ENCODE assay signal across 10 cellular contexts in genomic region chr11:105045897-105046296, GRCh38. TPM values are rescaled to one million over a fixed set of nuclear protein-coding genes. Genes with fewer than 3 reads are reported as not detected.
A peak's percentile ranks its signal among the peaks of the same experiment; 100 is the strongest.
DNase-seq lines count a peak whose midpoint lies in the region; ATAC-seq and TF ChIP-seq lines count a peak whose summit lies in the region.
"Had no signal": no experiment of that assay in that cellular context is flagged by ENCODE, and none has a peak within 500 bp of the region (broad histone marks: within the 10 kb centered on the region; RNA-seq: fewer than 3 reads in every experiment).

No MANE protein-coding gene starts in this region.

- H3K36me3 ChIP-seq in CD8-positive, alpha-beta memory T cell (ENCODE audit: insufficient read depth, low read length) = peaks cover 9% of the 10 kb centered on the region
- H3K36me3 ChIP-seq in PC-9 (ENCODE audit: low read depth) (no peaks in the 10 kb centered on the region), esophagus squamous epithelium (peaks cover 0 to 6% (median 0%) of the 10 kb centered on the region in 3 donors), psoas muscle (ENCODE audit: insufficient read depth in 1 of 2, low read depth in 1 of 2) (no peaks in the 10 kb centered on the region)
- H3K36me3 ChIP-seq: gastrocnemius medialis had no signal

- no peaks in the 10 kb centered on the region for H4K20me1 ChIP-seq in PC-9 (ENCODE audit: insufficient read depth)

- CTCF ChIA-PET in CD8-positive, alpha-beta memory T cell (lab: Charles Lee) = no interaction called here
- CTCF ChIA-PET in PC-9 (lab: Charles Lee) = no interaction called here

- H3K9me3 ChIP-seq in CD8-positive, alpha-beta memory T cell (ENCODE audit: low read length) = no peaks in the 10 kb centered on the region
- peaks cover 8% of the 10 kb centered on the region; the same call in 1 of the 2 replicates for H3K9me3 ChIP-seq in PC-9 (ENCODE audit: insufficient read depth, low read depth)
- H3K9me3 ChIP-seq in esophagus squamous epithelium = no peaks in the 10 kb centered on the region
- no peaks in the 10 kb centered on the region for H3K9me3 ChIP-seq in psoas muscle
- H3K9me3 ChIP-seq: gastrocnemius medialis had no signal

- no TSS peak for BruUV-seq in PC-9 (replicated peaks; lab: Mats Ljungman, UMichigan)

- H3K79me2 ChIP-seq in PC-9 (ENCODE audit: low read depth) = no peaks in the 10 kb centered on the region

- intact Hi-C loops in PC-9 (cut with micrococcal nuclease; ENCODE audit: unreplicated experiment) (no loop called here), esophagus squamous epithelium (cut with DNase I) (no loop called here), psoas muscle (cut with DNase I) (no loop called here)

- peaks cover 14% of the 10 kb centered on the region for H3F3A ChIP-seq in PC-9 (ENCODE audit: insufficient read depth, low read depth)

- no peaks in the 10 kb centered on the region for H3K27me3 ChIP-seq in CD8-positive, alpha-beta memory T cell (ENCODE audit: insufficient read depth, low read length, poor library complexity, severe bottlenecking)
- H3K27me3 ChIP-seq in PC-9 (ENCODE audit: insufficient read depth, low read depth) (no peaks in the 10 kb centered on the region), esophagus squamous epithelium (no peaks in the 10 kb centered on the region), psoas muscle (ENCODE audit: insufficient read depth in 3 of 3, low read length in 2 of 3) (no peaks in the 10 kb centered on the region)
- H3K27me3 ChIP-seq: gastrocnemius medialis had no signal

- no peak overlapping the region for H3K27ac ChIP-seq in CD8-positive, alpha-beta memory T cell (ENCODE audit: low read depth, low read length)
- H3K27ac ChIP-seq in PC-9 (no peak overlapping the region), esophagus squamous epithelium (peak overlapping the region; percentile 25 to 84 (median 80)), psoas muscle (no peak overlapping the region)

- TF ChIP-seq CTCF in PC-9 (conservative IDR thresholded peaks at IDR 0.05) (no peak), esophagus squamous epithelium (IDR thresholded peaks at IDR 0.05) (no peak), psoas muscle (IDR thresholded peaks at IDR 0.05) (no peak)

- H3K4me2 ChIP-seq in PC-9 = 0 out of 2 replicates have a peak overlapping the region, but pooled peaks have one; percentile 60

- peaks cover 33 to 62% (median 60%) of the 10 kb centered on the region in 3 donors for H3K4me1 Mint-ChIP-seq in CD8-positive, alpha-beta memory T cell

- no peak for DNase-seq in CD8-positive, alpha-beta memory T cell
- DNase-seq in PC-9 (no peak), esophagus squamous epithelium (lab: John Stamatoyannopoulos, UW) (no peak), psoas muscle (peak; percentile 31 to 54)
- DNase-seq in activated CD4-positive, CD25-positive, alpha-beta regulatory T cell (lab: John Stamatoyannopoulos, UW) = no peak
- DNase-seq in stimulated activated CD4-positive, alpha-beta T cell treated with anti-CD3 and anti-CD28 coated beads, Interleukin-4, amount 100 ng/mL, for 4 hours = no peak
- DNase-seq: gastrocnemius medialis; stimulated activated CD4-positive, alpha-beta T cell treated with anti-CD3 and anti-CD28 coated beads, Interleukin-4, amount 100 ng/mL, for 1 hour had no signal

- no peaks in the 10 kb centered on the region for H3K27me3 Mint-ChIP-seq in CD8-positive, alpha-beta memory T cell

- ATAC-seq in psoas muscle = no peak
- ATAC-seq in HG03280 (IDR thresholded peaks at IDR 0.05; ENCODE audit: unreplicated experiment) = no peak

- H3K9me3 Mint-ChIP-seq in CD8-positive, alpha-beta memory T cell = no peaks in the 10 kb centered on the region

- peak overlapping the region; percentile 90 to 97 (median 93) for H3K4me3 Mint-ChIP-seq in CD8-positive, alpha-beta memory T cell

- H3K36me3 Mint-ChIP-seq in CD8-positive, alpha-beta memory T cell = peaks cover 11 to 27% (median 12%) of the 10 kb centered on the region in 3 donors

- H3K9me2 ChIP-seq in PC-9 (ENCODE audit: insufficient read depth) = no peaks in the 10 kb centered on the region

- TF ChIP-seq POLR2A in esophagus squamous epithelium (IDR thresholded peaks at IDR 0.05) = no peak

- WGBS in esophagus squamous epithelium, 2 donors = 58 to 86% methylated on average over 4 of the region's 4 CpGs
- 74 to 90% (median 84%) methylated on average over 4 of the region's 4 CpGs for WGBS in psoas muscle, 3 donors

- POLR2A ChIA-PET in CD8-positive, alpha-beta memory T cell (lab: Charles Lee) = no interaction called here
- POLR2A ChIA-PET in PC-9 (lab: Charles Lee; ENCODE audit: unreplicated experiment) = interaction anchor here (0.5 kb wide), 1 partner anchor 410 kb away, joined by 3 read pairs; no protein-coding TSS in a partner anchor

- peaks cover 29% of the 10 kb centered on the region for H3K4me1 ChIP-seq in CD8-positive, alpha-beta memory T cell (ENCODE audit: insufficient read depth, low read length)
- H3K4me1 ChIP-seq in PC-9 (replicated peaks; ENCODE audit: insufficient read depth) (peaks cover 20% of the 10 kb centered on the region), esophagus squamous epithelium (peaks cover 22 to 60% (median 34%) of the 10 kb centered on the region in 3 donors), psoas muscle (no peaks in the 10 kb centered on the region)
- H3K4me1 ChIP-seq: gastrocnemius medialis had no signal

- no peak overlapping the region for H3K4me3 ChIP-seq in CD8-positive, alpha-beta memory T cell (ENCODE audit: low read length)
- H3K4me3 ChIP-seq in PC-9 (no peak overlapping the region), esophagus squamous epithelium (peak overlapping the region in 1 of 4 donors; percentile 66), psoas muscle (no peak overlapping the region)

- H2AFZ ChIP-seq in PC-9 = no peak overlapping the region

- H3K27ac Mint-ChIP-seq in CD8-positive, alpha-beta memory T cell = peak overlapping the region; percentile 63 to 99 (median 96)

RNA-seq across cellular contexts. Expression of gene CARD16, which starts 0.8 kb away (rescaled TPM):
- total RNA-seq in CD8-positive, alpha-beta memory T cell = 10 to 100 TPM in 1 of 2 experiments, 1 to 10 TPM in 1; 8.0 to 10.3 TPM
- polyA plus RNA-seq in CD8-positive, alpha-beta memory T cell = 268 TPM
- 0.63 and 2.5 TPM in 2 replicates for total RNA-seq in PC-9 (2021)
- total RNA-seq in esophagus squamous epithelium = 10 to 100 TPM in 1 of 4 donors, 1 to 10 TPM in 3; 4.0 to 10.5 (median 8.4) TPM
- 1 to 10 TPM; 2.5 to 6.9 (median 3.7) TPM for total RNA-seq in psoas muscle
- polyA plus RNA-seq in psoas muscle = 1 to 10 TPM; 4.1 to 4.7 (median 4.6) TPM

RNA-seq across cellular contexts. Expression of gene CASP1, which starts 11.0 kb away (rescaled TPM):
- total RNA-seq in CD8-positive, alpha-beta memory T cell = 10 to 100 TPM; 30.0 to 36.2 TPM
- 152 TPM for polyA plus RNA-seq in CD8-positive, alpha-beta memory T cell
- total RNA-seq in PC-9 (2021) (2.3 and 4.7 TPM in 2 replicates), esophagus squamous epithelium (10 to 100 TPM; 15.8 to 58.9 (median 20.5) TPM), psoas muscle (10 to 100 TPM in 1 of 4 donors, 1 to 10 TPM in 3; 1.6 to 10.2 (median 4.3) TPM)
- polyA plus RNA-seq in psoas muscle = 1 to 10 TPM; 2.6 to 4.5 (median 3.3) TPM

RNA-seq across cellular contexts. Expression of gene CASP5, which starts 22.9 kb away (rescaled TPM):
- total RNA-seq in CD8-positive, alpha-beta memory T cell = not detected
- not detected for polyA plus RNA-seq in CD8-positive, alpha-beta memory T cell
- not detected in 2 replicates for total RNA-seq in PC-9 (2021)
- under 1 TPM in 1 of 4 donors, not detected in 3; 0.48 TPM for total RNA-seq in esophagus squamous epithelium
- total RNA-seq in psoas muscle = not detected
- polyA plus RNA-seq in psoas muscle = under 1 TPM in 1 of 3 donors, not detected in 2; 0.05 TPM
- total RNA-seq: gastrocnemius medialis, HT1080 had no signal

Comparison
In these comparisons a context has a peak if more than half of its experiments do, and no peak if none do; other contexts are left out.
1. DNase-seq: peak in psoas muscle (2 of 2); none in CD8-positive, alpha-beta memory T cell (0 of 5), PC-9 (0 of 2), esophagus squamous epithelium (single experiment), activated CD4-positive, CD25-positive, alpha-beta regulatory T cell (0 of 4) and stimulated activated CD4-positive, alpha-beta T cell treated with anti-CD3 and anti-CD28 coated beads, Interleukin-4, amount 100 ng/mL, for 4 hours (0 of 2).
2. H3K27ac ChIP-seq: peak in esophagus squamous epithelium (4 of 4); none in CD8-positive, alpha-beta memory T cell (single experiment), PC-9 (single experiment) and psoas muscle (single experiment).